26 cellular contexts compared by ENCODE assay signal in the genomic region with DNA sequence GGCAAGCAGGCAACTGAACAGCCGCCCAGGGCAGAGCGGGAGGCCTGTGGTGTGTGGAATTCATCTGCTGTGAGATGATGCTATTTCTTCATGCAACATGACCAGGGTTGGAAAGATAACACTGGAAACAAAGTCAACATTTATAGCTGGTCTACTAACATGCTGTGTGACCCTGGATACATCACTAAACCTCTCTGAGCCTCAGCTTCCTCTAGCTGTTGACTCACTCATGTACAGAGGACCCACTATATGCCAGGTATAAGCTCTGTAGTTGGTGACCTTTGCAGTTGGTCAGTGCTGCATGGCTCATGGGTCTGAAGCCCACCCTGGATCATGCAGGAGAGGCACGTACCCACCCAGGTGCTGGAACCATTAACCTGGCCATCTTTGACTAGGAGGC.
"Had no signal": no experiment of that assay in that cellular context is flagged by ENCODE, and none has a peak within 500 bp of the region (broad histone marks: within the 10 kb centered on the region; RNA-seq: fewer than 3 reads in every experiment).

No MANE protein-coding gene starts in this region.

- H3K27me3 ChIP-seq: ascending aorta had no signal

- H3K27me3 Mint-ChIP-seq: activated CD4-positive, alpha-beta memory T cell treated with anti-CD3 and anti-CD28 coated beads, Interleukin-2, amount 10 ng/mL, durations not matched to agents 7 days and 5 days; activated CD8-positive, alpha-beta memory T cell treated with anti-CD3 and anti-CD28 coated beads, Interleukin-2, amount 10 ng/mL, durations not matched to agents 7 days and 5 days had no signal

- H3K4me1 Mint-ChIP-seq: activated CD4-positive, alpha-beta memory T cell treated with anti-CD3 and anti-CD28 coated beads, Interleukin-2, amount 10 ng/mL, durations not matched to agents 7 days and 5 days; activated CD8-positive, alpha-beta memory T cell treated with anti-CD3 and anti-CD28 coated beads, Interleukin-2, amount 10 ng/mL, durations not matched to agents 7 days and 5 days; activated naive CD8-positive, alpha-beta T cell treated with anti-CD3 and anti-CD28 coated beads, Interleukin-2, amount 10 ng/mL, durations not matched to agents 7 days and 5 days had no signal

- H3K27ac Mint-ChIP-seq: activated CD4-positive, alpha-beta memory T cell treated with anti-CD3 and anti-CD28 coated beads, Interleukin-2, amount 10 ng/mL, durations not matched to agents 7 days and 5 days; activated CD8-positive, alpha-beta memory T cell treated with anti-CD3 and anti-CD28 coated beads, Interleukin-2, amount 10 ng/mL, durations not matched to agents 7 days and 5 days; activated naive CD8-positive, alpha-beta T cell treated with anti-CD3 and anti-CD28 coated beads, Interleukin-2, amount 10 ng/mL, durations not matched to agents 7 days and 5 days had no signal

- H3K9me3 Mint-ChIP-seq: activated CD4-positive, alpha-beta memory T cell treated with anti-CD3 and anti-CD28 coated beads, Interleukin-2, amount 10 ng/mL, durations not matched to agents 7 days and 5 days; activated naive CD8-positive, alpha-beta T cell treated with anti-CD3 and anti-CD28 coated beads, Interleukin-2, amount 10 ng/mL, durations not matched to agents 7 days and 5 days had no signal

- H3K4me1 ChIP-seq: ascending aorta had no signal

- H3K4me3 Mint-ChIP-seq: activated CD4-positive, alpha-beta memory T cell treated with anti-CD3 and anti-CD28 coated beads, Interleukin-2, amount 10 ng/mL, durations not matched to agents 7 days and 5 days; activated CD8-positive, alpha-beta memory T cell treated with anti-CD3 and anti-CD28 coated beads, Interleukin-2, amount 10 ng/mL, durations not matched to agents 7 days and 5 days; activated naive CD8-positive, alpha-beta T cell treated with anti-CD3 and anti-CD28 coated beads, Interleukin-2, amount 10 ng/mL, durations not matched to agents 7 days and 5 days had no signal

- H3K4me3 ChIP-seq: ascending aorta had no signal

- DNase-seq: activated CD4-positive, alpha-beta memory T cell treated with anti-CD3 and anti-CD28 coated beads, Interleukin-2, amount 10 ng/mL, durations not matched to agents 7 days and 5 days; activated CD4-positive, alpha-beta T cell treated with anti-CD3 and anti-CD28 coated beads for 1 hour; activated CD4-positive, alpha-beta T cell treated with anti-CD3 and anti-CD28 coated beads for 48 hours; activated CD4-positive, CD25-positive, alpha-beta regulatory T cell; activated CD8-positive, alpha-beta memory T cell treated with anti-CD3 and anti-CD28 coated beads for 24 hours; activated CD8-positive, alpha-beta memory T cell treated with anti-CD3 and anti-CD28 coated beads, Interleukin-2, amount 10 ng/mL, durations not matched to agents 7 days and 5 days; activated CD8-positive, alpha-beta memory T cell treated with anti-CD3 and anti-CD28 coated beads, Interleukin-2, amount 50 U/mL, for 48 hours; activated effector memory CD4-positive, alpha-beta T cell treated with Interleukin-2 at 50 U/mL for 16 hours; activated naive CD4-positive, alpha-beta T cell; activated naive CD4-positive, alpha-beta T cell treated with anti-CD3 and anti-CD28 coated beads, Interleukin-2, amount 50 U/mL, for 16 hours; activated naive CD8-positive, alpha-beta T cell treated with anti-CD3 and anti-CD28 coated beads, Interleukin-2, amount 10 ng/mL, durations not matched to agents 7 days and 5 days; activated T-cell treated with anti-CD3 and anti-CD28 coated beads, Interleukin-2, amount 50 U/mL, for 48 hours; amygdala; cerebellar nuclear complex; Karpas-422; NCI-H1105; NCI-H1417 treated with DMSO at 0.1 percent for 48 hours; NCI-H187 treated with DMSO at 0.1 percent for 48 hours; NCI-H2081; NCI-H226; SHP77 treated with DMSO at 0.1 percent for 48 hours; T-helper 1 cell; T-helper 2 cell; T-helper 9 cell had no signal

- H3K27ac ChIP-seq: ascending aorta, VCaP had no signal

- H3K36me3 ChIP-seq: ascending aorta had no signal

- H3K36me3 Mint-ChIP-seq: activated CD8-positive, alpha-beta memory T cell treated with anti-CD3 and anti-CD28 coated beads, Interleukin-2, amount 10 ng/mL, durations not matched to agents 7 days and 5 days; activated naive CD8-positive, alpha-beta T cell treated with anti-CD3 and anti-CD28 coated beads, Interleukin-2, amount 10 ng/mL, durations not matched to agents 7 days and 5 days had no signal

- H3K9me3 ChIP-seq: ascending aorta had no signal
